Comparison of ENCODE assay signal across 25 cellular contexts in the genomic region with DNA sequence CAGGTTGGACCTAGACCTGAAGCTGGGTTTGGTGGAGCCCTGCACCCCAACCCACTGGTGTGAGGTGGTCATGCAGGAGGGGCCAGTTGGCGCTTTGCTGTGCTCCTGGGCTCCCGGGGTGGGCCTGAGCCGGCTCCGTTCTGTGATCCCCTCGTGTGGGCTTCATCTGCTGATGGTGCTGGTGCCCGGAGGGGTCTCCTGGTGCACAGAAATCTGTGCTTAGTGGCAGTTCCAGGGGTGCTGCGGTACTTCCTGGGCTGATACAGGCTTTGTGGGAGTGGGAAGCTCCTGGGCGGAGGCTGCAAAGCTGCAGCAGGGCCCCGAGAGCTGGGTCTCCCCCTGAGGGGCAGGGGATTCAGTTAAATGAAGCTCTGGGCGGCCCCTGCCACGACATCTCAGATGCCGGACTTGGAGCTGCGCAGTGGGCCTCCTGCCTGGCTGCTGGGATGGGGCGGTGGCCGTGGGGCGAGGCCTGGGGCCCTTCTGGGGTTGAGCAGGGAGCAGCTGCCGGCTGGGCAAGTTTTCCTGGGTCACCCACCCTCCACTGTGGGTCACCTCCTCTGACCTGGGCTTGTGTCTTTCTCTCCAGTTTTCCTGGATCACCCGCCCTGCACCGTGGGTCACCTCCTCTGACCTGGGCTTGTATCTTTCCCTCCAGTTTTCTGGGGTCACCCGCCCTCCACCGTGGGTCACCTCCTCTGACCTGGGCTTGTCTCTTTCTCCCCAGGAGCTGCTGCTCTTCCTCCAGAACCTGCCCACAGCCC.
DNase-seq lines count a peak whose midpoint lies in the region; TF ChIP-seq lines count a peak whose summit lies in the region.
"Had no signal": no experiment of that assay in that cellular context is flagged by ENCODE, and none has a peak within 500 bp of the region (broad histone marks: within the 10 kb centered on the region; RNA-seq: fewer than 3 reads in every experiment).

No MANE protein-coding gene starts in this region.

- CTCF ChIA-PET in MCF 10A (lab: Yijun Ruan, JAX) (no interaction called here), mammary epithelial cell (lab: Charles Lee; ENCODE audit: low non-redundant PET) (no interaction called here)

- 95% methylated on average over 4 of the region's 21 CpGs for WGBS in mammary epithelial cell (ENCODE audit: low coverage, missing lambda C conversion rate)
- 95% methylated on average over 14 of the region's 21 CpGs for WGBS in esophagus muscularis mucosa

- H3K9me3 Mint-ChIP-seq in MCF 10A (ENCODE audit: unreplicated experiment) (no peaks in the 10 kb centered on the region), chondrocyte (ENCODE audit: low read depth) (no peaks in the 10 kb centered on the region), nephron progenitor cell (peaks cover 13% of the 10 kb centered on the region), HFFc6 (peaks cover 6% of the 10 kb centered on the region; the same call in 1 of the 2 replicates)
- H3K9me3 Mint-ChIP-seq: activated naive CD4-positive, alpha-beta T cell treated with anti-CD3 and anti-CD28 coated beads, Interleukin-2, amount 50 U/mL, for 24 hours; neural crest cell; stimulated activated memory B cell treated with anti-CD40 and anti-IgM and Interleukin-4, amounts not matched to agents 10 μg/mL and 1 μg/mL and 100 μg/mL, for 72 hours had no signal

- TF ChIP-seq EP300 in esophagus muscularis mucosa (IDR thresholded peaks at IDR 0.05) = no peak

- H3K4me3 Mint-ChIP-seq in MCF 10A (ENCODE audit: unreplicated experiment) (no peak overlapping the region), chondrocyte (ENCODE audit: unreplicated experiment) (no peak overlapping the region), nephron progenitor cell (no peak overlapping the region), HFFc6 (no peak overlapping the region)
- H3K4me3 Mint-ChIP-seq: activated CD8-positive, alpha-beta T cell treated with anti-CD3 and anti-CD28 coated beads, Interleukin-2, amount 10 ng/mL, durations not matched to agents 7 days and 5 days; activated naive CD4-positive, alpha-beta T cell treated with anti-CD3 and anti-CD28 coated beads, Interleukin-2, amount 50 U/mL, for 24 hours; neural crest cell; stimulated activated memory B cell treated with anti-CD40 and anti-IgM and Interleukin-4, amounts not matched to agents 10 μg/mL and 1 μg/mL and 100 μg/mL, for 72 hours; T-cell had no signal

- H3K36me3 ChIP-seq in mammary epithelial cell (ENCODE audit: insufficient read depth, low read length) (no peaks in the 10 kb centered on the region), tibial artery (peaks cover 28 to 61% (median 49%) of the 10 kb centered on the region in 3 donors), esophagus muscularis mucosa (peaks cover 3 to 57% (median 25%) of the 10 kb centered on the region in 4 donors)
- H3K36me3 ChIP-seq: SJCRH30 had no signal

- no peaks in the 10 kb centered on the region for H3K9me3 ChIP-seq in mammary epithelial cell (replicated peaks; ENCODE audit: insufficient read depth, low read length)
- peaks cover 0 to 7% (median 6%) of the 10 kb centered on the region in 3 donors for H3K9me3 ChIP-seq in tibial artery
- no peaks in the 10 kb centered on the region for H3K9me3 ChIP-seq in esophagus muscularis mucosa
- H3K9me3 ChIP-seq: SJCRH30, testis had no signal

- H2AFZ ChIP-seq in mammary epithelial cell (ENCODE audit: low read depth, low read length) = no peak overlapping the region

- no peaks in the 10 kb centered on the region for H4K20me1 ChIP-seq in mammary epithelial cell (ENCODE audit: insufficient read depth, low read length)

- TF ChIP-seq CTCF in MCF 10A (IDR thresholded peaks at IDR 0.05; ENCODE audit: unreplicated experiment) (no peak), mammary epithelial cell (conservative IDR thresholded peaks at IDR 0.05 in 1 of 2, IDR thresholded peaks at IDR 0.05 in 1 of 2; ENCODE audit: extremely low read depth in 1 of 2, insufficient read depth in 1 of 2, low read depth in 1 of 2, low read length in 2 of 2) (no peak), chondrocyte (IDR thresholded peaks at IDR 0.05) (no peak), nephron progenitor cell (IDR thresholded peaks at IDR 0.05) (no peak), tibial artery (IDR thresholded peaks at IDR 0.05) (no peak), esophagus muscularis mucosa (IDR thresholded peaks at IDR 0.05) (no peak), HFFc6 (IDR thresholded peaks at IDR 0.05) (no peak)

- intact Hi-C loops in MCF 10A (cut with micrococcal nuclease) = no loop called here
- intact Hi-C loops in mammary epithelial cell (cut with micrococcal nuclease) = no loop called here
- intact Hi-C loops in tibial artery (cut with DNase I; ENCODE audit: low total_unique reads) = no loop called here
- intact Hi-C loops in esophagus muscularis mucosa (cut with DNase I) = no loop called here

- dilution Hi-C loops in mammary epithelial cell (cut with HindIII; ENCODE audit: low sequenced_read_pairs) = no loop called here

- H3K27ac Mint-ChIP-seq in MCF 10A (ENCODE audit: low read depth, unreplicated experiment) (peak overlapping the region; percentile 42), chondrocyte (ENCODE audit: unreplicated experiment) (no peak overlapping the region), nephron progenitor cell (peak overlapping the region; percentile 48), HFFc6 (no peak overlapping the region)
- H3K27ac Mint-ChIP-seq: activated CD8-positive, alpha-beta T cell treated with anti-CD3 and anti-CD28 coated beads, Interleukin-2, amount 10 ng/mL, durations not matched to agents 7 days and 5 days; activated naive CD4-positive, alpha-beta T cell treated with anti-CD3 and anti-CD28 coated beads, Interleukin-2, amount 50 U/mL, for 24 hours; stimulated activated memory B cell treated with anti-CD40 and anti-IgM and Interleukin-4, amounts not matched to agents 10 μg/mL and 1 μg/mL and 100 μg/mL, for 72 hours; T-cell had no signal

- peaks cover 7% of the 10 kb centered on the region for H3K36me3 Mint-ChIP-seq in MCF 10A (ENCODE audit: insufficient read depth, unreplicated experiment)
- H3K36me3 Mint-ChIP-seq in chondrocyte (ENCODE audit: low read depth) = peaks cover 6% of the 10 kb centered on the region
- peaks cover 25% of the 10 kb centered on the region for H3K36me3 Mint-ChIP-seq in nephron progenitor cell (ENCODE audit: low read depth)
- peaks cover 7% of the 10 kb centered on the region; the same call in 1 of the 2 replicates for H3K36me3 Mint-ChIP-seq in HFFc6 (ENCODE audit: low read depth)

- H3K27me3 ChIP-seq in mammary epithelial cell (ENCODE audit: insufficient read depth, low read length) = no peaks in the 10 kb centered on the region
- no peaks in the 10 kb centered on the region for H3K27me3 ChIP-seq in tibial artery
- no peaks in the 10 kb centered on the region for H3K27me3 ChIP-seq in esophagus muscularis mucosa
- H3K27me3 ChIP-seq: SJCRH30, testis had no signal

- H3K4me1 ChIP-seq in mammary epithelial cell (ENCODE audit: insufficient read depth, low read length) = no peaks in the 10 kb centered on the region
- H3K4me1 ChIP-seq in tibial artery = no peaks in the 10 kb centered on the region
- peaks cover 0 to 8% (median 4%) of the 10 kb centered on the region in 4 donors for H3K4me1 ChIP-seq in esophagus muscularis mucosa
- H3K4me1 ChIP-seq: SJCRH30, testis had no signal

- in situ Hi-C loops in mammary epithelial cell (cut with MboI; ENCODE audit: low sequenced_read_pairs in 2 of 2) = no loop called here

- DNase-seq in MCF 10A (ENCODE audit: unreplicated experiment) (no peak), mammary epithelial cell (no peak), chondrocyte (ENCODE audit: low spot score) (peak; percentile 83), nephron progenitor cell (no peak), tibial artery (peak; percentile 11 to 57), esophagus muscularis mucosa (ENCODE audit: extremely low spot score) (no peak), occipital lobe (lab: John Stamatoyannopoulos, UW) (no peak), HFFc6 (no peak)
- DNase-seq: activated CD8-positive, alpha-beta T cell treated with anti-CD3 and anti-CD28 coated beads, Interleukin-2, amount 10 ng/mL, durations not matched to agents 7 days and 5 days; C1 segment of cervical spinal cord; left cardiac atrium; NCI-H1048; NCI-H1694 treated with DMSO at 0.1 percent for 48 hours; NCI-H2171; NCI-H526 treated with DMSO at 0.1 percent for 48 hours; SJCRH30; stimulated activated CD4-positive, alpha-beta T cell treated with anti-CD3 and anti-CD28 coated beads, Interleukin-2, amount 100 ng/mL, for 48 hours; testis had no signal

- H3K4me1 Mint-ChIP-seq in MCF 10A (ENCODE audit: insufficient read depth, unreplicated experiment) (no peaks in the 10 kb centered on the region), chondrocyte (ENCODE audit: low read depth) (no peaks in the 10 kb centered on the region), nephron progenitor cell (peaks cover 6% of the 10 kb centered on the region), HFFc6 (ENCODE audit: low read depth) (no peaks in the 10 kb centered on the region)
- H3K4me1 Mint-ChIP-seq: activated naive CD4-positive, alpha-beta T cell treated with anti-CD3 and anti-CD28 coated beads, Interleukin-2, amount 50 U/mL, for 24 hours; stimulated activated memory B cell treated with anti-CD40 and anti-IgM and Interleukin-4, amounts not matched to agents 10 μg/mL and 1 μg/mL and 100 μg/mL, for 72 hours; T-cell had no signal

- H3K27me3 Mint-ChIP-seq in MCF 10A (ENCODE audit: insufficient read depth, unreplicated experiment) = no peaks in the 10 kb centered on the region
- no peaks in the 10 kb centered on the region for H3K27me3 Mint-ChIP-seq in chondrocyte (ENCODE audit: low read depth)
- peaks cover 7% of the 10 kb centered on the region for H3K27me3 Mint-ChIP-seq in nephron progenitor cell (ENCODE audit: low read depth, poor library complexity)
- H3K27me3 Mint-ChIP-seq in HFFc6 (ENCODE audit: insufficient read depth) = peaks cover 4% of the 10 kb centered on the region
- H3K27me3 Mint-ChIP-seq: activated naive CD4-positive, alpha-beta T cell treated with anti-CD3 and anti-CD28 coated beads, Interleukin-2, amount 50 U/mL, for 24 hours; stimulated activated memory B cell treated with anti-CD40 and anti-IgM and Interleukin-4, amounts not matched to agents 10 μg/mL and 1 μg/mL and 100 μg/mL, for 72 hours; T-cell had no signal

- H3K9ac ChIP-seq in mammary epithelial cell (ENCODE audit: insufficient read depth, low read length) = no peak overlapping the region

- H3K27ac ChIP-seq in mammary epithelial cell (ENCODE audit: insufficient read depth, low read depth, low read length) = no peak overlapping the region
- H3K27ac ChIP-seq in tibial artery = no peak overlapping the region
- H3K27ac ChIP-seq in esophagus muscularis mucosa (replicated peaks in 1 of 4) = no peak overlapping the region
- H3K27ac ChIP-seq: epithelial cell of prostate, HL-60, SJCRH30, testis had no signal

- no peaks in the 10 kb centered on the region for H3K79me2 ChIP-seq in mammary epithelial cell (ENCODE audit: insufficient read depth, low read length)

- POLR2A ChIA-PET in MCF 10A (lab: Yijun Ruan, JAX) = no interaction called here

- H3K4me3 ChIP-seq in mammary epithelial cell (replicated peaks in 1 of 3; ENCODE audit: insufficient read depth in 1 of 3, low read depth in 2 of 3, low read length in 3 of 3) (no peak overlapping the region), tibial artery (no peak overlapping the region), esophagus muscularis mucosa (no peak overlapping the region)
- H3K4me3 ChIP-seq: GM12878, SJCRH30, testis had no signal

- TF ChIP-seq POLR2A in esophagus muscularis mucosa (IDR thresholded peaks at IDR 0.05; ENCODE audit: low read depth) = no peak

- BruUV-seq in MCF 10A (replicated peaks; lab: Mats Ljungman, UMichigan) (no TSS peak), mammary epithelial cell (replicated peaks; lab: Mats Ljungman, UMichigan) (no TSS peak)

- no peak overlapping the region for H3K4me2 ChIP-seq in mammary epithelial cell (ENCODE audit: insufficient read depth, low read depth, low read length)

Comparison
In these comparisons a context has a peak if more than half of its experiments do, and no peak if none do; other contexts are left out.
1. DNase-seq: peak in chondrocyte (single experiment) and tibial artery (2 of 2); none in MCF 10A (single experiment), mammary epithelial cell (single experiment), nephron progenitor cell (single experiment), esophagus muscularis mucosa (single experiment), occipital lobe (single experiment) and HFFc6 (single experiment).
2. H3K27ac Mint-ChIP-seq: peak in MCF 10A (single experiment) and nephron progenitor cell (single experiment); none in chondrocyte (single experiment) and HFFc6 (single experiment).